20 cellular contexts compared by ENCODE assay signal in the genomic region with DNA sequence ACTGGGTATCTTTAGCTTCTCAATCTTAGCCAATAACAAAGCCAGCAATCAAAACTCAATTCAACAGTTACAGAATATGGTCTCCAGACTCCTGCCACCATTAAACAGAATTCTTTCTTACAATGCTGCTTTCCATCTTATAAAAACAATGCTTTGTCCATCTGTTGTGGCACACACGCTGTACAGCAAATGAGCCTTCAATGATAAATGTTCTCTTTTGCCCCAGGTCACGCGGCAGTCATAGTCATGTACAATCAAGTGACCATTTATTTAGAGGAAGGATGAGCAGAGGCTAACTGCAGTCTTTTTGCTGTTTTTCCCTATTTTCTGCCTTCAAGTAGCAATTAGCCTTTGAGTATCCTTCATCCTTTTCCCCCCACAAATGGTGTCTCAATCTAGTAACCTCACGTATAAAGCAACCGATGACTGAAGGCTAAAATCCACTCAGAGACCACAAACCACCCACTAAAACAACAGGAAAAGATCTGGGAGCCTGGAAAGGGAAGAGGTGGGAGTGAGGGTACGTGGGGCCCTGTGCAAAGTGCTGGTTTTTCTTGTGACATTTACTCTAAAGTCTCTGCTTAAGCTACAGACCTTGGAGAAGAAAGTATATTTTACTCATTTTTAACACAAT. TPM values are rescaled to one million over a fixed set of nuclear protein-coding genes. Genes with fewer than 3 reads are reported as not detected.
DNase-seq lines count a peak whose midpoint lies in the region; ATAC-seq and TF ChIP-seq lines count a peak whose summit lies in the region.
"Had no signal": no experiment of that assay in that cellular context is flagged by ENCODE, and none has a peak within 500 bp of the region (broad histone marks: within the 10 kb centered on the region; RNA-seq: fewer than 3 reads in every experiment).

No MANE protein-coding gene starts in this region.

- DNase-seq in HT1080 (ENCODE audit: low read depth), result peak; percentile 43
- peak; percentile 74 for DNase-seq in amniotic epithelial cell (ENCODE audit: low read depth)
- DNase-seq in glutamatergic neuron, result no peak
- DNase-seq in smooth muscle cell (lab: John Stamatoyannopoulos, UW; ENCODE audit: unreplicated experiment), result no peak
- DNase-seq in body of pancreas, result no peak
- DNase-seq in stimulated activated CD4-positive, alpha-beta T cell treated with anti-CD3 and anti-CD28 coated beads, Interleukin-4, amount 100 ng/mL, for 1 hour, result no peak
- DNase-seq: activated CD4-positive, alpha-beta T cell treated with anti-CD3 and anti-CD28 coated beads, Interleukin-2, amount 50 U/mL, for 48 hours; activated naive CD4-positive, alpha-beta T cell treated with anti-CD3 and anti-CD28 coated beads for 36 hours; CD8-positive, alpha-beta memory T cell; cortex of kidney; DMS79; foreskin keratinocyte; kidney; mesenchymal stem cell; natural killer cell; NCI-H1417; NCI-H69; Right ventricle myocardium superior had no signal

- no peak overlapping the region for H3K27ac ChIP-seq in smooth muscle cell (ENCODE audit: low read depth)
- H3K27ac ChIP-seq in body of pancreas, result no peak overlapping the region
- H3K27ac ChIP-seq: foreskin keratinocyte, VCaP had no signal

- H3K4me1 Mint-ChIP-seq in glutamatergic neuron (ENCODE audit: low read depth, unreplicated experiment), result peaks cover 47% of the 10 kb centered on the region

- 40% methylated on average over 6 of the region's 6 CpGs for WGBS in smooth muscle cell (ENCODE audit: low lambda C conversion rate)
- WGBS in body of pancreas, 2 donors, result 74 to 90% methylated on average over 6 of the region's 6 CpGs

- H3K79me2 ChIP-seq in smooth muscle cell (ENCODE audit: low read depth), result peaks cover 46% of the 10 kb centered on the region

- H3K27me3 Mint-ChIP-seq in glutamatergic neuron (ENCODE audit: unreplicated experiment), result peaks cover 4% of the 10 kb centered on the region

- no peak overlapping the region for H3K9ac ChIP-seq in smooth muscle cell (ENCODE audit: low read depth)

- no peak overlapping the region for H2AFZ ChIP-seq in smooth muscle cell (ENCODE audit: low read depth)

- TF ChIP-seq POLR2A in body of pancreas (IDR thresholded peaks at IDR 0.05), result no peak

- H3K9me3 ChIP-seq in smooth muscle cell (replicated peaks; ENCODE audit: low read depth) (no peaks in the 10 kb centered on the region), body of pancreas (no peaks in the 10 kb centered on the region)

- H3F3A ChIP-seq in smooth muscle cell (ENCODE audit: low read depth), result peaks cover 1% of the 10 kb centered on the region

- peaks cover 10% of the 10 kb centered on the region for H3K9me3 Mint-ChIP-seq in glutamatergic neuron (ENCODE audit: unreplicated experiment)
- H3K9me3 Mint-ChIP-seq: natural killer cell had no signal

- intact Hi-C loops in body of pancreas (cut with DNase I), result no loop called here

- peak overlapping the region; percentile 62 for H3K4me2 ChIP-seq in smooth muscle cell

- peak overlapping the region; percentile 53 for H3K27ac Mint-ChIP-seq in glutamatergic neuron (ENCODE audit: unreplicated experiment)
- H3K27ac Mint-ChIP-seq: activated naive CD4-positive, alpha-beta T cell treated with anti-CD3 and anti-CD28 coated beads for 36 hours; natural killer cell had no signal

- peak overlapping the region; percentile 8 for H3K4me3 Mint-ChIP-seq in glutamatergic neuron (ENCODE audit: unreplicated experiment)
- H3K4me3 Mint-ChIP-seq: activated naive CD4-positive, alpha-beta T cell treated with anti-CD3 and anti-CD28 coated beads for 36 hours; CD8-positive, alpha-beta memory T cell; natural killer cell had no signal

- H3K4me3 ChIP-seq in smooth muscle cell (no peak overlapping the region), body of pancreas (no peak overlapping the region)

- peaks cover 74% of the 10 kb centered on the region for H4K20me1 ChIP-seq in smooth muscle cell (ENCODE audit: low read depth)

- no peaks in the 10 kb centered on the region for H3K36me3 Mint-ChIP-seq in glutamatergic neuron (ENCODE audit: unreplicated experiment)

- H3K27me3 ChIP-seq in smooth muscle cell (ENCODE audit: low read depth), result no peaks in the 10 kb centered on the region
- H3K27me3 ChIP-seq in body of pancreas, result no peaks in the 10 kb centered on the region
- H3K27me3 ChIP-seq: foreskin keratinocyte had no signal

- H3K4me1 ChIP-seq in smooth muscle cell (ENCODE audit: low read depth) (peaks cover 33% of the 10 kb centered on the region), body of pancreas (peaks cover 25% of the 10 kb centered on the region)

- H3K36me3 ChIP-seq in smooth muscle cell (ENCODE audit: low read depth), result no peaks in the 10 kb centered on the region
- no peaks in the 10 kb centered on the region for H3K36me3 ChIP-seq in body of pancreas (replicated peaks in 1 of 2; ENCODE audit: insufficient read depth in 1 of 2, low read depth in 2 of 2)

- no peak for TF ChIP-seq CTCF in glutamatergic neuron (IDR thresholded peaks at IDR 0.05; ENCODE audit: partially characterized antibody, unreplicated experiment)
- TF ChIP-seq CTCF in smooth muscle cell (IDR thresholded peaks at IDR 0.05; ENCODE audit: borderline replicate concordance, insufficient read depth, poor library complexity, severe bottlenecking), result no peak
- no peak for TF ChIP-seq CTCF in body of pancreas (IDR thresholded peaks at IDR 0.05)

- no peak for ATAC-seq in body of pancreas
- ATAC-seq in GM19463 (IDR thresholded peaks at IDR 0.05; ENCODE audit: unreplicated experiment), result no peak
- ATAC-seq: foreskin keratinocyte, natural killer cell had no signal

RNA-seq across cellular contexts. Expression of gene TRIM2, which starts 24.4 kb away (rescaled TPM):
- total RNA-seq in HT1080 (2014; rRNA removed; shearing (Covaris generic)), result 19.0 and 28.0 TPM in 2 replicates
- 5.0 and 6.3 TPM in 2 replicates for polyA plus RNA-seq in HT1080 (2015; cell fraction: cytosol; rRNA removed)
- polyA plus RNA-seq in HT1080 (2015; cell fraction: nucleus; rRNA removed), result 6.3 and 7.8 TPM in 2 replicates
- 120 TPM for total RNA-seq in glutamatergic neuron (ENCODE audit: unreplicated experiment)
- 29.4 and 33.4 TPM in 2 replicates for total RNA-seq in smooth muscle cell
- polyA plus RNA-seq in smooth muscle cell, result 8.0 and 9.1 TPM in 2 replicates
- total RNA-seq in body of pancreas, result 10 to 100 TPM; 31.3 to 42.0 TPM

Comparison
In these comparisons a context has a peak if more than half of its experiments do, and no peak if none do; other contexts are left out.
1. DNase-seq: peak in HT1080 (single experiment) and amniotic epithelial cell (single experiment); none in glutamatergic neuron (single experiment), smooth muscle cell (single experiment), body of pancreas (0 of 4) and stimulated activated CD4-positive, alpha-beta T cell treated with anti-CD3 and anti-CD28 coated beads, Interleukin-4, amount 100 ng/mL, for 1 hour (single experiment).